ENCODE assay signal across 17 cellular contexts in the genomic region with DNA sequence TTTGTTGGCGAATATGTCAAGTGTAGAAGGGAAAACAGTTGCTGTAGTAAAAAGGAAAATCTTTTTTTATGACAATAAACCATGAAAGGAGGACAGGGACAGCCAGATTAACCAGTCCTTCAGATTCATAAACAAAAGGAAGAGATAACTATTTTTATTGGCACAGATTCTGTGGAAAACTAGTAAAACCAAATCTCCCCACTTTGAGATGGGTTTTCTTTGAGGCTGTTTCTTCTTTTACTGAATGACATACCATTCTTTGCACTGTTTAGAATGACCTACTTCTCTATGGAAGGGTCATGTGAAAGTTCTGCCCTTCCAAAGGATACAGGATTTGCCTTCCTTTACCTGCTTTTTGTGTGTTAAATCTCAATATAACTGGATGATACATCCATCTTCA. TPM values are rescaled to one million over a fixed set of nuclear protein-coding genes. Genes with fewer than 3 reads are reported as not detected.
DNase-seq lines count a peak whose midpoint lies in the region; ATAC-seq and TF ChIP-seq lines count a peak whose summit lies in the region.
"Had no signal": no experiment of that assay in that cellular context is flagged by ENCODE, and none has a peak within 500 bp of the region (broad histone marks: within the 10 kb centered on the region; RNA-seq: fewer than 3 reads in every experiment).

No MANE protein-coding gene starts in this region.

- DNase-seq in MCF 10A (ENCODE audit: unreplicated experiment) (no peak), mammary epithelial cell (no peak), dermis microvascular lymphatic vessel endothelial cell (ENCODE audit: low read depth in 2 of 2) (peak; percentile 41 to 85), natural killer cell (no peak), foreskin fibroblast (no peak), cortex of kidney (lab: John Stamatoyannopoulos, UW) (no peak)
- DNase-seq: 8988T; AML-193; CD8-positive, alpha-beta memory T cell; DMS 273 treated with DMSO at 0.1 percent for 48 hours; DMS79; EL; GOT3; HFFc6 had no signal

- BruUV-seq in MCF 10A (replicated peaks; lab: Mats Ljungman, UMichigan) (TSS peak; percentile 17), mammary epithelial cell (replicated peaks; lab: Mats Ljungman, UMichigan) (no TSS peak)

- H3K27ac ChIP-seq in mammary epithelial cell (ENCODE audit: insufficient read depth, low read depth, low read length), result no peak overlapping the region
- H3K27ac ChIP-seq: BLaER1 had no signal

- no peaks in the 10 kb centered on the region for H3K27me3 ChIP-seq in mammary epithelial cell (ENCODE audit: insufficient read depth, low read length)
- H3K27me3 ChIP-seq: BLaER1 had no signal

- H3K27ac Mint-ChIP-seq in MCF 10A (ENCODE audit: low read depth, unreplicated experiment) (peak overlapping the region; percentile 2), natural killer cell (peak overlapping the region; percentile 60 to 66)
- H3K27ac Mint-ChIP-seq: HFFc6 had no signal

- H3K4me3 ChIP-seq in mammary epithelial cell (replicated peaks in 1 of 3; ENCODE audit: insufficient read depth in 1 of 3, low read depth in 2 of 3, low read length in 3 of 3) (no peak overlapping the region), foreskin fibroblast (ENCODE audit: low read depth in 1 of 2, low read length in 2 of 2) (no peak overlapping the region)
- H3K4me3 ChIP-seq: BLaER1, HAP-1 had no signal

- peaks cover 20% of the 10 kb centered on the region for H3K36me3 ChIP-seq in mammary epithelial cell (ENCODE audit: insufficient read depth, low read length)

- in situ Hi-C loops in mammary epithelial cell (cut with MboI; ENCODE audit: low sequenced_read_pairs in 2 of 2), result no loop called here

- no peak overlapping the region for H3K4me3 Mint-ChIP-seq in MCF 10A (ENCODE audit: unreplicated experiment)
- H3K4me3 Mint-ChIP-seq in natural killer cell, result no peak overlapping the region
- H3K4me3 Mint-ChIP-seq: CD8-positive, alpha-beta memory T cell; HFFc6 had no signal

- ATAC-seq in natural killer cell (no peak), HG03280 (IDR thresholded peaks at IDR 0.05; ENCODE audit: unreplicated experiment) (no peak)

- dilution Hi-C loops in mammary epithelial cell (cut with HindIII; ENCODE audit: low sequenced_read_pairs), result no loop called here

- no peak overlapping the region for H2AFZ ChIP-seq in mammary epithelial cell (ENCODE audit: low read depth, low read length)

- no peaks in the 10 kb centered on the region for H3K27me3 Mint-ChIP-seq in MCF 10A (ENCODE audit: insufficient read depth, unreplicated experiment)
- H3K27me3 Mint-ChIP-seq in natural killer cell (ENCODE audit: low read depth in 2 of 2), result no peaks in the 10 kb centered on the region
- H3K27me3 Mint-ChIP-seq: CD8-positive, alpha-beta memory T cell had no signal

- no peak overlapping the region for H3K4me2 ChIP-seq in mammary epithelial cell (ENCODE audit: insufficient read depth, low read depth, low read length)
- H3K4me2 ChIP-seq: BLaER1 had no signal

- CTCF ChIA-PET in MCF 10A (lab: Yijun Ruan, JAX), result interaction anchor here (0.9 kb wide), 1 partner anchor 62 kb away, joined by 4 read pairs; no protein-coding TSS in a partner anchor
- CTCF ChIA-PET in mammary epithelial cell (lab: Charles Lee; ENCODE audit: low non-redundant PET), result no interaction called here

- no peaks in the 10 kb centered on the region for H3K9me3 ChIP-seq in mammary epithelial cell (replicated peaks; ENCODE audit: insufficient read depth, low read length)
- H3K9me3 ChIP-seq: BLaER1, HAP-1 had no signal

- POLR2A ChIA-PET in MCF 10A (lab: Yijun Ruan, JAX), result no interaction called here

- H3K4me1 ChIP-seq in mammary epithelial cell (ENCODE audit: insufficient read depth, low read length), result no peaks in the 10 kb centered on the region
- H3K4me1 ChIP-seq: BLaER1 had no signal

- H4K20me1 ChIP-seq in mammary epithelial cell (ENCODE audit: insufficient read depth, low read length), result no peaks in the 10 kb centered on the region

- 96% methylated on average over 1 of the region's 1 CpG for WGBS in mammary epithelial cell (ENCODE audit: low coverage, missing lambda C conversion rate)

- H3K9ac ChIP-seq in mammary epithelial cell (ENCODE audit: insufficient read depth, low read length), result no peak overlapping the region
- H3K9ac ChIP-seq: BLaER1 had no signal

- H3K36me3 Mint-ChIP-seq in MCF 10A (ENCODE audit: insufficient read depth, unreplicated experiment), result peaks cover 53% of the 10 kb centered on the region
- H3K36me3 Mint-ChIP-seq in natural killer cell, result no peaks in the 10 kb centered on the region

- peaks cover 87% of the 10 kb centered on the region for H3K79me2 ChIP-seq in mammary epithelial cell (ENCODE audit: insufficient read depth, low read length)

- H3K4me1 Mint-ChIP-seq in MCF 10A (ENCODE audit: insufficient read depth, unreplicated experiment), result peaks cover 9% of the 10 kb centered on the region
- H3K4me1 Mint-ChIP-seq in natural killer cell, result peaks cover 56 to 59% of the 10 kb centered on the region in 2 donors

- TF ChIP-seq CTCF in MCF 10A (IDR thresholded peaks at IDR 0.05; ENCODE audit: unreplicated experiment), result no peak
- no peak for TF ChIP-seq CTCF in mammary epithelial cell (conservative IDR thresholded peaks at IDR 0.05 in 1 of 2, IDR thresholded peaks at IDR 0.05 in 1 of 2; ENCODE audit: extremely low read depth in 1 of 2, insufficient read depth in 1 of 2, low read depth in 1 of 2, low read length in 2 of 2)
- TF ChIP-seq CTCF in natural killer cell (IDR thresholded peaks at IDR 0.05), result no peak
- no peak for TF ChIP-seq CTCF in foreskin fibroblast (IDR thresholded peaks at IDR 0.05; ENCODE audit: low read depth, low read length)

- intact Hi-C loops in MCF 10A (cut with micrococcal nuclease), result no loop called here
- intact Hi-C loops in mammary epithelial cell (cut with micrococcal nuclease), result no loop called here
- intact Hi-C loops in natural killer cell (cut with micrococcal nuclease), result no loop called here

- no peaks in the 10 kb centered on the region for H3K9me3 Mint-ChIP-seq in MCF 10A (ENCODE audit: unreplicated experiment)
- H3K9me3 Mint-ChIP-seq in natural killer cell, result no peaks in the 10 kb centered on the region
- H3K9me3 Mint-ChIP-seq: CD8-positive, alpha-beta memory T cell; HFFc6 had no signal

RNA-seq across cellular contexts. Expression of a gene that starts 13.7 kb away (rescaled TPM):
- total RNA-seq in MCF 10A (2022), result 351 and 393 TPM in 2 replicates
- total RNA-seq in mammary epithelial cell, result 100 to 1,000 TPM; 397 to 459 TPM
- 339 TPM for polyA plus RNA-seq in mammary epithelial cell
- polyA minus RNA-seq in mammary epithelial cell, result 359 TPM
- 96.8 and 98.1 TPM in 2 replicates for total RNA-seq in dermis microvascular lymphatic vessel endothelial cell
- 100 to 1,000 TPM; 364 to 414 (median 376) TPM for total RNA-seq in natural killer cell

Comparison
In these comparisons a context has a peak if more than half of its experiments do, and no peak if none do; other contexts are left out.
1. DNase-seq: peak in dermis microvascular lymphatic vessel endothelial cell (2 of 2); none in MCF 10A (single experiment), mammary epithelial cell (single experiment), natural killer cell (single experiment), foreskin fibroblast (0 of 2) and cortex of kidney (single experiment).